39 cellular contexts compared by ENCODE assay signal in genomic region chr12:52425466-52425865, GRCh38. TPM values are rescaled to one million over a fixed set of nuclear protein-coding genes. Genes with fewer than 3 reads are reported as not detected.
"Had no signal": no experiment of that assay in that cellular context is flagged by ENCODE, and none has a peak within 500 bp of the region (broad histone marks: within the 10 kb centered on the region; RNA-seq: fewer than 3 reads in every experiment).

No MANE protein-coding gene starts in this region.

- DNase-seq: activated B cell treated with CpG ODN at 0.5 μM for 24 hours; activated CD4-positive, alpha-beta memory T cell treated with anti-CD3 and anti-CD28 coated beads for 36 hours; activated CD4-positive, alpha-beta T cell treated with anti-CD3 and anti-CD28 coated beads for 4 hours; activated CD4-positive, alpha-beta T cell treated with anti-CD3 and anti-CD28 coated beads, Interleukin-2, amount 10 ng/mL, durations not matched to agents 24 days and 14 days; activated CD4-positive, alpha-beta T cell treated with anti-CD3 and anti-CD28 coated beads, Interleukin-2, amount 50 U/mL, for 1 hour; activated CD4-positive, alpha-beta T cell treated with anti-CD3 and anti-CD28 coated beads, Interleukin-2, amount 50 U/mL, for 4 hours; activated CD4-positive, CD25-positive, alpha-beta regulatory T cell treated with anti-CD3 and anti-CD28 coated beads, Interleukin-2, amount 50 U/mL, for 72 hours; activated CD8-positive, alpha-beta memory T cell treated with anti-CD3 and anti-CD28 coated beads, Interleukin-2, amount 50 U/mL, for 4 hours; activated CD8-positive, alpha-beta T cell treated with anti-CD3 and anti-CD28 coated beads for 36 hours; activated effector memory CD4-positive, alpha-beta T cell treated with anti-CD3 and anti-CD28 coated beads, Interleukin-2, amount 50 U/mL, for 16 hours; activated gamma-delta T cell treated with Interleukin-2 at 50 U/mL for 16 hours; activated naive CD4-positive, alpha-beta T cell; activated naive CD4-positive, alpha-beta T cell treated with anti-CD3 and anti-CD28 coated beads for 36 hours; activated naive CD4-positive, alpha-beta T cell treated with anti-CD3 and anti-CD28 coated beads, Interleukin-2, amount 50 U/mL, for 16 hours; activated naive CD8-positive, alpha-beta T cell treated with anti-CD3 and anti-CD28 coated beads for 36 hours; activated T-cell treated with anti-CD3 and anti-CD28 coated beads for 4 hours; activated T-cell treated with anti-CD3 and anti-CD28 coated beads, Interleukin-2, amount 50 U/mL, for 1 hour; activated T-cell treated with anti-CD3 and anti-CD28 coated beads, Interleukin-2, amount 50 U/mL, for 4 hours; activated T-cell treated with anti-CD3 and anti-CD28 coated beads, Interleukin-2, amount 50 U/mL, for 72 hours; adrenal gland; amniotic stem cell; aorta; body of pancreas; brain microvascular endothelial cell; central memory CD4-positive, alpha-beta T cell; T-helper 1 cell; T-helper 2 cell; T-helper 9 cell had no signal

- H3K36me3 Mint-ChIP-seq: activated CD4-positive, alpha-beta memory T cell treated with anti-CD3 and anti-CD28 coated beads for 36 hours; activated naive CD4-positive, alpha-beta T cell treated with anti-CD3 and anti-CD28 coated beads, Interleukin-2, amount 50 U/mL, for 72 hours; activated naive CD8-positive, alpha-beta T cell treated with anti-CD3 and anti-CD28 coated beads for 36 hours had no signal

- ATAC-seq: activated CD8-positive, alpha-beta T cell treated with anti-CD3 and anti-CD28 coated beads for 36 hours; activated naive CD4-positive, alpha-beta T cell treated with anti-CD3 and anti-CD28 coated beads, Interleukin-2, amount 50 U/mL, for 72 hours; activated T-cell treated with anti-CD3 and anti-CD28 coated beads, Interleukin-2, amount 50 U/mL, for 4 hours; activated T-cell treated with anti-CD3 and anti-CD28 coated beads, Interleukin-2, amount 50 U/mL, for 72 hours; activated T-helper 17 cell treated with anti-CD3 and anti-CD28 coated beads, Interleukin-2, amount 50 U/mL, for 72 hours; body of pancreas had no signal

- H3K4me3 ChIP-seq: adrenal gland, body of pancreas, breast epithelium had no signal

- H3K4me1 Mint-ChIP-seq: activated B cell treated with CpG ODN at 0.5 μM for 24 hours; activated CD4-positive, alpha-beta T cell treated with anti-CD3 and anti-CD28 coated beads, Interleukin-2, amount 10 ng/mL, durations not matched to agents 24 days and 14 days; activated naive CD8-positive, alpha-beta T cell treated with anti-CD3 and anti-CD28 coated beads for 36 hours; activated T-helper 17 cell treated with anti-CD3 and anti-CD28 coated beads, Interleukin-2, amount 50 U/mL, for 72 hours had no signal

- H3K27ac ChIP-seq: adrenal gland, body of pancreas, brain microvascular endothelial cell, breast epithelium, VCaP had no signal

- H3K9me3 Mint-ChIP-seq: activated B cell treated with CpG ODN at 0.5 μM for 24 hours; activated CD4-positive, alpha-beta memory T cell treated with anti-CD3 and anti-CD28 coated beads for 36 hours; activated CD4-positive, alpha-beta T cell treated with anti-CD3 and anti-CD28 coated beads, Interleukin-2, amount 10 ng/mL, durations not matched to agents 24 days and 14 days; activated CD8-positive, alpha-beta T cell treated with anti-CD3 and anti-CD28 coated beads for 36 hours; activated naive CD4-positive, alpha-beta T cell treated with anti-CD3 and anti-CD28 coated beads for 36 hours; activated naive CD4-positive, alpha-beta T cell treated with anti-CD3 and anti-CD28 coated beads, Interleukin-2, amount 50 U/mL, for 72 hours; activated naive CD8-positive, alpha-beta T cell treated with anti-CD3 and anti-CD28 coated beads for 36 hours; activated T-cell treated with anti-CD3 and anti-CD28 coated beads, Interleukin-2, amount 50 U/mL, for 4 hours; activated T-cell treated with anti-CD3 and anti-CD28 coated beads, Interleukin-2, amount 50 U/mL, for 72 hours; activated T-helper 1 cell treated with anti-CD3 and anti-CD28 coated beads, Interleukin-12 subunit alpha, Interleukin-12 subunit beta, Interleukin-2, Interleukin-4 antibody, amounts not matched to agents 30 ng/mL and 10 ng/mL and 1 ng/mL, durations not matched to agents 14 hours and 24 hours and 36 hours; activated T-helper 17 cell treated with anti-CD3 and anti-CD28 coated beads, Interleukin-2, amount 50 U/mL, for 72 hours; T-helper 1 cell treated with Interleukin-12 subunit alpha and Interleukin-12 subunit beta and Interleukin-4 antibody, amounts not matched to agents 30 μg/mL and 1 μg/mL, for 36 hours; T-helper 2 cell treated with Interferon-gamma antibody and Interleukin-4, amounts not matched to agents 5 μg/mL and 100 μg/mL, for 36 hours had no signal

- H3K27ac Mint-ChIP-seq: activated B cell treated with CpG ODN at 0.5 μM for 24 hours; activated CD4-positive, alpha-beta memory T cell treated with anti-CD3 and anti-CD28 coated beads for 36 hours; activated CD4-positive, alpha-beta T cell treated with anti-CD3 and anti-CD28 coated beads, Interleukin-2, amount 10 ng/mL, durations not matched to agents 24 days and 14 days; activated CD8-positive, alpha-beta T cell treated with anti-CD3 and anti-CD28 coated beads for 36 hours; activated naive CD4-positive, alpha-beta T cell treated with anti-CD3 and anti-CD28 coated beads for 36 hours; activated naive CD4-positive, alpha-beta T cell treated with anti-CD3 and anti-CD28 coated beads, Interleukin-2, amount 50 U/mL, for 72 hours; activated naive CD8-positive, alpha-beta T cell treated with anti-CD3 and anti-CD28 coated beads for 36 hours; activated T-cell treated with anti-CD3 and anti-CD28 coated beads, Interleukin-2, amount 50 U/mL, for 72 hours; activated T-helper 1 cell treated with anti-CD3 and anti-CD28 coated beads, Interleukin-12 subunit alpha, Interleukin-12 subunit beta, Interleukin-2, Interleukin-4 antibody, amounts not matched to agents 30 ng/mL and 10 ng/mL and 1 ng/mL, durations not matched to agents 14 hours and 24 hours and 36 hours; activated T-helper 17 cell treated with anti-CD3 and anti-CD28 coated beads, Interleukin-2, amount 50 U/mL, for 72 hours; T-helper 1 cell treated with Interleukin-12 subunit alpha and Interleukin-12 subunit beta and Interleukin-4 antibody, amounts not matched to agents 30 μg/mL and 1 μg/mL, for 36 hours; T-helper 2 cell treated with Interferon-gamma antibody and Interleukin-4, amounts not matched to agents 5 μg/mL and 100 μg/mL, for 36 hours had no signal

- H3K27me3 ChIP-seq: adrenal gland, body of pancreas had no signal

- H3K4me1 ChIP-seq: adrenal gland, body of pancreas, breast epithelium had no signal

- H3K4me3 Mint-ChIP-seq: activated B cell treated with CpG ODN at 0.5 μM for 24 hours; activated CD4-positive, alpha-beta memory T cell treated with anti-CD3 and anti-CD28 coated beads for 36 hours; activated CD4-positive, alpha-beta T cell treated with anti-CD3 and anti-CD28 coated beads, Interleukin-2, amount 10 ng/mL, durations not matched to agents 24 days and 14 days; activated CD8-positive, alpha-beta T cell treated with anti-CD3 and anti-CD28 coated beads for 36 hours; activated naive CD4-positive, alpha-beta T cell treated with anti-CD3 and anti-CD28 coated beads for 36 hours; activated naive CD8-positive, alpha-beta T cell treated with anti-CD3 and anti-CD28 coated beads for 36 hours; activated T-cell treated with anti-CD3 and anti-CD28 coated beads, Interleukin-2, amount 50 U/mL, for 4 hours; activated T-cell treated with anti-CD3 and anti-CD28 coated beads, Interleukin-2, amount 50 U/mL, for 72 hours; activated T-helper 1 cell treated with anti-CD3 and anti-CD28 coated beads, Interleukin-12 subunit alpha, Interleukin-12 subunit beta, Interleukin-2, Interleukin-4 antibody, amounts not matched to agents 30 ng/mL and 10 ng/mL and 1 ng/mL, durations not matched to agents 14 hours and 24 hours and 36 hours; activated T-helper 17 cell treated with anti-CD3 and anti-CD28 coated beads, Interleukin-2, amount 50 U/mL, for 72 hours; T-helper 1 cell treated with Interleukin-12 subunit alpha and Interleukin-12 subunit beta and Interleukin-4 antibody, amounts not matched to agents 30 μg/mL and 1 μg/mL, for 36 hours; T-helper 2 cell treated with Interferon-gamma antibody and Interleukin-4, amounts not matched to agents 5 μg/mL and 100 μg/mL, for 36 hours had no signal

- H3K36me3 ChIP-seq: adrenal gland, brain microvascular endothelial cell, breast epithelium had no signal

- H3K9me3 ChIP-seq: adrenal gland, body of pancreas, breast epithelium had no signal

RNA-seq across cellular contexts. Expression of gene KRT75, which starts 8.7 kb away (rescaled TPM):
- total RNA-seq: activated B cell treated with CpG ODN at 0.5 μM for 24 hours; activated CD4-positive, alpha-beta memory T cell treated with anti-CD3 and anti-CD28 coated beads for 36 hours; activated CD4-positive, alpha-beta T cell treated with anti-CD3 and anti-CD28 coated beads, Interleukin-2, amount 10 ng/mL, durations not matched to agents 24 days and 14 days; activated CD8-positive, alpha-beta memory T cell treated with anti-CD3 and anti-CD28 coated beads for 36 hours; activated CD8-positive, alpha-beta T cell treated with anti-CD3 and anti-CD28 coated beads for 36 hours; activated naive CD4-positive, alpha-beta T cell treated with anti-CD3 and anti-CD28 coated beads for 36 hours; activated naive CD4-positive, alpha-beta T cell treated with anti-CD3 and anti-CD28 coated beads, Interleukin-2, amount 50 U/mL, for 72 hours; activated naive CD8-positive, alpha-beta T cell treated with anti-CD3 and anti-CD28 coated beads for 36 hours; activated T-cell treated with anti-CD3 and anti-CD28 coated beads, Interleukin-2, amount 50 U/mL, for 4 hours; activated T-cell treated with anti-CD3 and anti-CD28 coated beads, Interleukin-2, amount 50 U/mL, for 72 hours; activated T-helper 1 cell treated with anti-CD3 and anti-CD28 coated beads, Interleukin-12 subunit alpha, Interleukin-12 subunit beta, Interleukin-2, Interleukin-4 antibody, amounts not matched to agents 30 ng/mL and 10 ng/mL and 1 ng/mL, durations not matched to agents 14 hours and 24 hours and 36 hours; activated T-helper 17 cell treated with anti-CD3 and anti-CD28 coated beads, Interleukin-2, amount 50 U/mL, for 72 hours; adrenal gland; aorta; astrocyte; body of pancreas; breast epithelium; cardiac septum; cerebellum had no signal
- polyA plus RNA-seq: adrenal gland, aorta had no signal

RNA-seq across cellular contexts. Expression of gene KRT82, which starts 19.3 kb away (rescaled TPM):
- total RNA-seq: activated B cell treated with CpG ODN at 0.5 μM for 24 hours; activated CD4-positive, alpha-beta memory T cell treated with anti-CD3 and anti-CD28 coated beads for 36 hours; activated CD4-positive, alpha-beta T cell treated with anti-CD3 and anti-CD28 coated beads, Interleukin-2, amount 10 ng/mL, durations not matched to agents 24 days and 14 days; activated CD8-positive, alpha-beta memory T cell treated with anti-CD3 and anti-CD28 coated beads for 36 hours; activated CD8-positive, alpha-beta T cell treated with anti-CD3 and anti-CD28 coated beads for 36 hours; activated naive CD4-positive, alpha-beta T cell treated with anti-CD3 and anti-CD28 coated beads for 36 hours; activated naive CD4-positive, alpha-beta T cell treated with anti-CD3 and anti-CD28 coated beads, Interleukin-2, amount 50 U/mL, for 72 hours; activated naive CD8-positive, alpha-beta T cell treated with anti-CD3 and anti-CD28 coated beads for 36 hours; activated T-cell treated with anti-CD3 and anti-CD28 coated beads, Interleukin-2, amount 50 U/mL, for 4 hours; activated T-cell treated with anti-CD3 and anti-CD28 coated beads, Interleukin-2, amount 50 U/mL, for 72 hours; activated T-helper 1 cell treated with anti-CD3 and anti-CD28 coated beads, Interleukin-12 subunit alpha, Interleukin-12 subunit beta, Interleukin-2, Interleukin-4 antibody, amounts not matched to agents 30 ng/mL and 10 ng/mL and 1 ng/mL, durations not matched to agents 14 hours and 24 hours and 36 hours; activated T-helper 17 cell treated with anti-CD3 and anti-CD28 coated beads, Interleukin-2, amount 50 U/mL, for 72 hours; adrenal gland; aorta; astrocyte; body of pancreas; breast epithelium; cardiac septum; cerebellum had no signal
- polyA plus RNA-seq: adrenal gland, aorta had no signal

RNA-seq across cellular contexts. Expression of gene KRT6B, which starts 26.5 kb away (rescaled TPM):
- total RNA-seq: activated B cell treated with CpG ODN at 0.5 μM for 24 hours; activated CD4-positive, alpha-beta memory T cell treated with anti-CD3 and anti-CD28 coated beads for 36 hours; activated CD4-positive, alpha-beta T cell treated with anti-CD3 and anti-CD28 coated beads, Interleukin-2, amount 10 ng/mL, durations not matched to agents 24 days and 14 days; activated CD8-positive, alpha-beta memory T cell treated with anti-CD3 and anti-CD28 coated beads for 36 hours; activated CD8-positive, alpha-beta T cell treated with anti-CD3 and anti-CD28 coated beads for 36 hours; activated naive CD4-positive, alpha-beta T cell treated with anti-CD3 and anti-CD28 coated beads for 36 hours; activated naive CD4-positive, alpha-beta T cell treated with anti-CD3 and anti-CD28 coated beads, Interleukin-2, amount 50 U/mL, for 72 hours; activated naive CD8-positive, alpha-beta T cell treated with anti-CD3 and anti-CD28 coated beads for 36 hours; activated T-cell treated with anti-CD3 and anti-CD28 coated beads, Interleukin-2, amount 50 U/mL, for 4 hours; activated T-cell treated with anti-CD3 and anti-CD28 coated beads, Interleukin-2, amount 50 U/mL, for 72 hours; activated T-helper 1 cell treated with anti-CD3 and anti-CD28 coated beads, Interleukin-12 subunit alpha, Interleukin-12 subunit beta, Interleukin-2, Interleukin-4 antibody, amounts not matched to agents 30 ng/mL and 10 ng/mL and 1 ng/mL, durations not matched to agents 14 hours and 24 hours and 36 hours; activated T-helper 17 cell treated with anti-CD3 and anti-CD28 coated beads, Interleukin-2, amount 50 U/mL, for 72 hours; aorta; astrocyte; body of pancreas; cardiac septum; cerebellum had no signal

RNA-seq across cellular contexts. Expression of gene KRT84, which starts 40.0 kb away (rescaled TPM):
- total RNA-seq: activated B cell treated with CpG ODN at 0.5 μM for 24 hours; activated CD4-positive, alpha-beta memory T cell treated with anti-CD3 and anti-CD28 coated beads for 36 hours; activated CD4-positive, alpha-beta T cell treated with anti-CD3 and anti-CD28 coated beads, Interleukin-2, amount 10 ng/mL, durations not matched to agents 24 days and 14 days; activated CD8-positive, alpha-beta memory T cell treated with anti-CD3 and anti-CD28 coated beads for 36 hours; activated CD8-positive, alpha-beta T cell treated with anti-CD3 and anti-CD28 coated beads for 36 hours; activated naive CD4-positive, alpha-beta T cell treated with anti-CD3 and anti-CD28 coated beads for 36 hours; activated naive CD4-positive, alpha-beta T cell treated with anti-CD3 and anti-CD28 coated beads, Interleukin-2, amount 50 U/mL, for 72 hours; activated naive CD8-positive, alpha-beta T cell treated with anti-CD3 and anti-CD28 coated beads for 36 hours; activated T-cell treated with anti-CD3 and anti-CD28 coated beads, Interleukin-2, amount 50 U/mL, for 4 hours; activated T-cell treated with anti-CD3 and anti-CD28 coated beads, Interleukin-2, amount 50 U/mL, for 72 hours; activated T-helper 1 cell treated with anti-CD3 and anti-CD28 coated beads, Interleukin-12 subunit alpha, Interleukin-12 subunit beta, Interleukin-2, Interleukin-4 antibody, amounts not matched to agents 30 ng/mL and 10 ng/mL and 1 ng/mL, durations not matched to agents 14 hours and 24 hours and 36 hours; activated T-helper 17 cell treated with anti-CD3 and anti-CD28 coated beads, Interleukin-2, amount 50 U/mL, for 72 hours; adrenal gland; aorta; astrocyte; body of pancreas; breast epithelium; cardiac septum; cerebellum had no signal
- polyA plus RNA-seq: adrenal gland, aorta had no signal

RNA-seq across cellular contexts. Expression of gene KRT6C, which starts 48.1 kb away (rescaled TPM):
- total RNA-seq: activated B cell treated with CpG ODN at 0.5 μM for 24 hours; activated CD4-positive, alpha-beta memory T cell treated with anti-CD3 and anti-CD28 coated beads for 36 hours; activated CD4-positive, alpha-beta T cell treated with anti-CD3 and anti-CD28 coated beads, Interleukin-2, amount 10 ng/mL, durations not matched to agents 24 days and 14 days; activated CD8-positive, alpha-beta memory T cell treated with anti-CD3 and anti-CD28 coated beads for 36 hours; activated CD8-positive, alpha-beta T cell treated with anti-CD3 and anti-CD28 coated beads for 36 hours; activated naive CD4-positive, alpha-beta T cell treated with anti-CD3 and anti-CD28 coated beads for 36 hours; activated naive CD4-positive, alpha-beta T cell treated with anti-CD3 and anti-CD28 coated beads, Interleukin-2, amount 50 U/mL, for 72 hours; activated naive CD8-positive, alpha-beta T cell treated with anti-CD3 and anti-CD28 coated beads for 36 hours; activated T-cell treated with anti-CD3 and anti-CD28 coated beads, Interleukin-2, amount 50 U/mL, for 4 hours; activated T-cell treated with anti-CD3 and anti-CD28 coated beads, Interleukin-2, amount 50 U/mL, for 72 hours; activated T-helper 1 cell treated with anti-CD3 and anti-CD28 coated beads, Interleukin-12 subunit alpha, Interleukin-12 subunit beta, Interleukin-2, Interleukin-4 antibody, amounts not matched to agents 30 ng/mL and 10 ng/mL and 1 ng/mL, durations not matched to agents 14 hours and 24 hours and 36 hours; activated T-helper 17 cell treated with anti-CD3 and anti-CD28 coated beads, Interleukin-2, amount 50 U/mL, for 72 hours; aorta; astrocyte; body of pancreas; breast epithelium; cardiac septum; cerebellum had no signal
